In the genomic region with DNA sequence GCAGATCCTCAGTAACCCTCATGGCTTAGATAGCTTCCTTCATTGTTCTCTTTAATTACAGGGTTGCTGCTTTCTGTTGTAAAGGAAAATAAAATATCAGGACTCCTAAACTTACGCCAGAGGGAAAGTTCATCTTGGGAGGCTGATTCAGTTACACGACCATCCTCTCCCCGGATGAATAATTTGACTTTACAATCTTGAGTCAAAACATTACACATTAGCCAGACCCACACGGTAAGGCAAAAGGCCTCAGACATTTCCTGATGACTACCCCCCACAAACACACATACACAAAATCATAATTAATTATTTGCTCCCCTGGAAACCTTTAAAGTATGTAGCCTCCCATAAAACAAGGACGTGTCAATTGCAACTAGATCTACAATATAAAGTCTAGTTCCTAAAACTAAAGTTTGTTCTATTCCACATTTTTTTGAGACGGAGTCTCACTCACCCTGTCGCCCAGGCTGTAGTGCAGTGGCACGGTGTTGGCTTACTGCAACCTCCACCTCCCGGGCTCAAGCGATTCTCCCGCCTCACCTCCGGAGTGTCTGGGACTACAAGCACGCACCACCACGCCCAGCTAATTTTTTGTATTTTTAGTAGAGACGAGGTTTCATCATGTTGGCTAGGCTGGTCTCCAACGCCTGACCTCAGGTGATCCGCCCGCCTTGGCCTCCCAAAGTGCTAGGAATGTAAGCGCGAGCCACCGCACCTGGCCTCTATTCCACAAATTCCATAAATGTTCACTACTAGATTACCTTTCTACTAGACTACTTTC, we compare ENCODE assay signal across 8 cellular contexts. TPM values are rescaled to one million over a fixed set of nuclear protein-coding genes. Genes with fewer than 3 reads are reported as not detected.
DNase-seq lines count a peak whose midpoint lies in the region; ATAC-seq and TF ChIP-seq lines count a peak whose summit lies in the region.

No MANE protein-coding gene starts in this region.

- H3K27ac ChIP-seq in KOPT-K1 (ENCODE audit: low read depth, low read length, poor library complexity, severe bottlenecking) = peak overlapping the region; percentile 77
- peak overlapping the region; percentile 87 for H3K27ac ChIP-seq in mammary epithelial cell (ENCODE audit: insufficient read depth, low read depth, low read length)

- intact Hi-C loops in mammary epithelial cell (cut with micrococcal nuclease) = loop anchor here (5.0 kb wide), 1 partner anchor 165 kb away; a partner anchor contains a TSS
- intact Hi-C loops in mucosa of descending colon (cut with DNase I, micrococcal nuclease) = no loop called here

- no peaks in the 10 kb centered on the region for H3K27me3 ChIP-seq in mammary epithelial cell (ENCODE audit: insufficient read depth, low read length)

- H3K9me3 ChIP-seq in KOPT-K1 (ENCODE audit: insufficient read depth, low read length, poor library complexity, severe bottlenecking) (no peaks in the 10 kb centered on the region), mammary epithelial cell (replicated peaks; ENCODE audit: insufficient read depth, low read length) (no peaks in the 10 kb centered on the region), mucosa of descending colon (no peaks in the 10 kb centered on the region)

- CTCF ChIA-PET in mammary epithelial cell (lab: Charles Lee; ENCODE audit: low non-redundant PET) = no interaction called here

- ATAC-seq in mucosa of descending colon = peak; percentile 15
- ATAC-seq in GM21737 (IDR thresholded peaks at IDR 0.05; ENCODE audit: unreplicated experiment) = no peak
- ATAC-seq in HG03439 (IDR thresholded peaks at IDR 0.05; ENCODE audit: unreplicated experiment) = no peak
- ATAC-seq in HG03039 (IDR thresholded peaks at IDR 0.05; ENCODE audit: unreplicated experiment) = no peak

- DNase-seq in mammary epithelial cell (no peak), mucosa of descending colon (no peak), epidermal melanocyte (ENCODE audit: insufficient read length, low spot score) (no peak)

- TF ChIP-seq CTCF in mammary epithelial cell (conservative IDR thresholded peaks at IDR 0.05 in 1 of 2, IDR thresholded peaks at IDR 0.05 in 1 of 2; ENCODE audit: extremely low read depth in 1 of 2, insufficient read depth in 1 of 2, low read depth in 1 of 2, low read length in 2 of 2) (no peak), mucosa of descending colon (IDR thresholded peaks at IDR 0.05) (no peak)

- H2AFZ ChIP-seq in mammary epithelial cell (ENCODE audit: low read depth, low read length) = peak overlapping the region; percentile 94

- BruUV-seq in mammary epithelial cell (replicated peaks; lab: Mats Ljungman, UMichigan) = TSS peak; percentile 92

- peak overlapping the region; percentile 81 for H3K4me3 ChIP-seq in GM08714 (ENCODE audit: low read length)
- peak overlapping the region; percentile 85 to 96 (median 87) for H3K4me3 ChIP-seq in mammary epithelial cell (replicated peaks in 1 of 3; ENCODE audit: insufficient read depth in 1 of 3, low read depth in 2 of 3, low read length in 3 of 3)
- peak overlapping the region; percentile 15 for H3K4me3 ChIP-seq in mucosa of descending colon

- in situ Hi-C loops in mammary epithelial cell (cut with MboI; ENCODE audit: low sequenced_read_pairs in 2 of 2) = no loop called here

- peak overlapping the region; percentile 79 for H3K4me2 ChIP-seq in mammary epithelial cell (ENCODE audit: insufficient read depth, low read depth, low read length)

- dilution Hi-C loops in mammary epithelial cell (cut with HindIII; ENCODE audit: low sequenced_read_pairs) = no loop called here

- 82% methylated on average over 17 of the region's 21 CpGs for WGBS in mammary epithelial cell (ENCODE audit: low coverage, missing lambda C conversion rate)

- peaks cover 39% of the 10 kb centered on the region for H3K79me2 ChIP-seq in mammary epithelial cell (ENCODE audit: insufficient read depth, low read length)

- peak overlapping the region; percentile 83 for H3K9ac ChIP-seq in mammary epithelial cell (ENCODE audit: insufficient read depth, low read length)

- H3K4me1 ChIP-seq in mammary epithelial cell (ENCODE audit: insufficient read depth, low read length) = peaks cover 16% of the 10 kb centered on the region
- H3K4me1 ChIP-seq in mucosa of descending colon (ENCODE audit: low read depth) = peaks cover 15% of the 10 kb centered on the region

- H4K20me1 ChIP-seq in mammary epithelial cell (ENCODE audit: insufficient read depth, low read length) = no peaks in the 10 kb centered on the region

- H3K36me3 ChIP-seq in KOPT-K1 (ENCODE audit: insufficient read depth, low read length) (peaks cover 20% of the 10 kb centered on the region), mammary epithelial cell (ENCODE audit: insufficient read depth, low read length) (peaks cover 9% of the 10 kb centered on the region), mucosa of descending colon (ENCODE audit: low read depth) (no peaks in the 10 kb centered on the region)

RNA-seq across cellular contexts. Expression of a gene that starts 0.8 kb away (rescaled TPM):
- total RNA-seq in mammary epithelial cell (100 to 1,000 TPM; 273 to 406 TPM), mucosa of descending colon (100 to 1,000 TPM; 248 to 306 (median 295) TPM)
- 674 TPM for polyA plus RNA-seq in mammary epithelial cell
- polyA minus RNA-seq in mammary epithelial cell = 272 TPM

RNA-seq across cellular contexts. Expression of a gene that starts 22.4 kb away (rescaled TPM):
- 10 to 100 TPM in 1 of 2 donors, 1 to 10 TPM in 1; 4.3 to 10.4 TPM for total RNA-seq in mammary epithelial cell
- 9.4 TPM for polyA plus RNA-seq in mammary epithelial cell
- 14.1 TPM for polyA minus RNA-seq in mammary epithelial cell
- 10 to 100 TPM in 2 of 3 donors, 1 to 10 TPM in 1; 9.2 to 12.4 (median 11.2) TPM for total RNA-seq in mucosa of descending colon

RNA-seq across cellular contexts. Expression of a gene that starts 22.6 kb away (rescaled TPM):
- 1 to 10 TPM; 1.0 to 5.1 TPM for total RNA-seq in mammary epithelial cell
- polyA plus RNA-seq in mammary epithelial cell = 3.1 TPM
- 10.5 TPM for polyA minus RNA-seq in mammary epithelial cell
- total RNA-seq in mucosa of descending colon = 1 to 10 TPM; 1.3 to 1.6 (median 1.5) TPM

RNA-seq across cellular contexts. Expression of a gene that starts 28.1 kb away (rescaled TPM):
- total RNA-seq in mammary epithelial cell (10 to 100 TPM; 58.7 to 79.7 TPM), mucosa of descending colon (100 to 1,000 TPM; 118 to 206 (median 190) TPM)
- 118 TPM for polyA plus RNA-seq in mammary epithelial cell
- 105 TPM for polyA minus RNA-seq in mammary epithelial cell

RNA-seq across cellular contexts. Expression of a gene that starts 31.6 kb away (rescaled TPM):
- total RNA-seq in mammary epithelial cell (1 to 10 TPM; 3.8 to 4.5 TPM), mucosa of descending colon (10 to 100 TPM; 10.7 to 19.9 (median 10.8) TPM)
- polyA plus RNA-seq in mammary epithelial cell = 2.4 TPM
- polyA minus RNA-seq in mammary epithelial cell = 1.9 TPM

Comparison
In these comparisons a context has a peak if more than half of its experiments do, and no peak if none do; other contexts are left out.
1. H3K4me3 ChIP-seq: peak in every context shown above with its lines; median percentile 87 in mammary epithelial cell; 81 in GM08714; 15 in mucosa of descending colon.